ENCODE assay signal across 8 cellular contexts in genomic region chr15:82046668-82047492, GRCh38. TPM values are rescaled to one million over a fixed set of nuclear protein-coding genes. Genes with fewer than 3 reads are reported as not detected.
DNase-seq lines count a peak whose midpoint lies in the region; ATAC-seq and TF ChIP-seq lines count a peak whose summit lies in the region.

No MANE protein-coding gene starts in this region.

- no peak for TF ChIP-seq POLR2A in stomach (IDR thresholded peaks at IDR 0.05)

- H3K79me2 ChIP-seq in DOHH2 (ENCODE audit: control insufficient read depth, low read length) (peaks cover 22% of the 10 kb centered on the region), Karpas-422 (ENCODE audit: low read length) (no peaks in the 10 kb centered on the region), neural progenitor cell (ENCODE audit: low read depth) (peaks cover 38% of the 10 kb centered on the region)

- H3K4me3 ChIP-seq in DOHH2 (ENCODE audit: low read length): peak overlapping the region; percentile 87
- peak overlapping the region; percentile 97 for H3K4me3 ChIP-seq in Karpas-422 (ENCODE audit: low read length)
- peak overlapping the region; percentile 64 for H3K4me3 ChIP-seq in fibroblast of villous mesenchyme (ENCODE audit: low read depth, low read length)
- H3K4me3 ChIP-seq in neural progenitor cell: peak overlapping the region; percentile 90
- peak overlapping the region; percentile 84 to 90 (median 86) for H3K4me3 ChIP-seq in stomach

- H3K4me2 ChIP-seq in DOHH2 (ENCODE audit: low read length) (peak overlapping the region; percentile 75), Karpas-422 (ENCODE audit: low read depth, low read length, poor library complexity, severe bottlenecking) (peak overlapping the region; percentile 100), neural progenitor cell (peak overlapping the region; percentile 70)

- H2AFZ ChIP-seq in Karpas-422 (ENCODE audit: low read length) (peak overlapping the region; percentile 100), neural progenitor cell (replicated peaks) (peak overlapping the region; percentile 38)

- H3K36me3 Mint-ChIP-seq in neural progenitor cell: peaks cover 11% of the 10 kb centered on the region

- peaks cover 25% of the 10 kb centered on the region for H3K4me1 Mint-ChIP-seq in neural progenitor cell

- no peak for TF ChIP-seq EP300 in stomach (IDR thresholded peaks at IDR 0.05)

- H3K27ac Mint-ChIP-seq in neural progenitor cell: peak overlapping the region; percentile 98

- H3K9ac ChIP-seq in Karpas-422 (ENCODE audit: low read length): peak overlapping the region; percentile 83
- H3K9ac ChIP-seq in neural progenitor cell: peak overlapping the region; percentile 40

- peak overlapping the region; percentile 95 for H3K4me3 Mint-ChIP-seq in neural progenitor cell

- intact Hi-C loops in stomach (cut with DNase I; ENCODE audit: low total_unique reads): no loop called here

- H3F3A ChIP-seq in DOHH2 (ENCODE audit: control insufficient read depth, insufficient read depth) (peaks cover 10% of the 10 kb centered on the region; the same call in 1 of the 2 replicates), neural progenitor cell (ENCODE audit: low read depth) (peaks cover 37% of the 10 kb centered on the region)

- WGBS in stomach, 5 donors: 0 to 1% (median 0%) methylated on average over 21 to 114 of the region's 119 CpGs

- H3K9me2 ChIP-seq in DOHH2 (replicated peaks; ENCODE audit: control insufficient read depth, low read length): no peaks in the 10 kb centered on the region
- no peaks in the 10 kb centered on the region for H3K9me2 ChIP-seq in Karpas-422 (replicated peaks; ENCODE audit: insufficient read depth, low read length)

- peaks cover 13% of the 10 kb centered on the region for H3K27me3 Mint-ChIP-seq in neural progenitor cell (ENCODE audit: insufficient read depth, low read depth)

- no peaks in the 10 kb centered on the region; the same call in 1 of the 2 replicates for H4K20me1 ChIP-seq in DOHH2 (ENCODE audit: control insufficient read depth, insufficient read depth, low read depth, low read length)
- H4K20me1 ChIP-seq in Karpas-422 (ENCODE audit: insufficient read depth, low read depth, low read length): no peaks in the 10 kb centered on the region
- H4K20me1 ChIP-seq in neural progenitor cell (ENCODE audit: low read depth): peaks cover 29% of the 10 kb centered on the region

- peak; percentile 62 for ATAC-seq in GM21825 (IDR thresholded peaks at IDR 0.05; ENCODE audit: unreplicated experiment)

- TF ChIP-seq CTCF in DOHH2 (IDR thresholded peaks at IDR 0.05; ENCODE audit: low read depth, low read length, poor library complexity, severe bottlenecking) (peak; percentile 66), fibroblast of villous mesenchyme (IDR thresholded peaks at IDR 0.05; ENCODE audit: insufficient read depth, low read depth, low read length) (peak; percentile 65), neural progenitor cell (IDR thresholded peaks at IDR 0.05) (peak; percentile 79), stomach (IDR thresholded peaks at IDR 0.05) (peak in 5 of 7 experiments; percentile 34 to 61 (median 41))

- peak overlapping the region; percentile 82 for H3K27ac ChIP-seq in DOHH2 (ENCODE audit: low read depth, low read length)
- H3K27ac ChIP-seq in Karpas-422 (ENCODE audit: low read length): peak overlapping the region; percentile 62
- H3K27ac ChIP-seq in neural progenitor cell: peak overlapping the region; percentile 93
- peak overlapping the region; percentile 88 to 94 (median 91) for H3K27ac ChIP-seq in stomach

- H3K36me3 ChIP-seq in DOHH2 (ENCODE audit: control insufficient read depth, low read length): peaks cover 12% of the 10 kb centered on the region; the same call in 1 of the 2 replicates
- H3K36me3 ChIP-seq in Karpas-422 (ENCODE audit: insufficient read depth, low read length): no peaks in the 10 kb centered on the region
- H3K36me3 ChIP-seq in neural progenitor cell: peaks cover 8% of the 10 kb centered on the region
- peaks cover 0 to 4% (median 0%) of the 10 kb centered on the region in 4 donors for H3K36me3 ChIP-seq in stomach

- H3K9me3 ChIP-seq in DOHH2 (ENCODE audit: control insufficient read depth, insufficient read depth, low read length): no peaks in the 10 kb centered on the region
- H3K9me3 ChIP-seq in Karpas-422 (ENCODE audit: low read length): no peaks in the 10 kb centered on the region
- no peaks in the 10 kb centered on the region for H3K9me3 ChIP-seq in neural progenitor cell (ENCODE audit: low read depth)
- no peaks in the 10 kb centered on the region for H3K9me3 ChIP-seq in stomach

- H3K4me1 ChIP-seq in DOHH2 (ENCODE audit: control insufficient read depth, low read length) (peaks cover 7% of the 10 kb centered on the region), Karpas-422 (ENCODE audit: low read length) (peaks cover 4% of the 10 kb centered on the region), neural progenitor cell (peaks cover 34% of the 10 kb centered on the region), stomach (peaks cover 24 to 41% (median 37%) of the 10 kb centered on the region in 4 donors)

- peaks cover 11% of the 10 kb centered on the region; the same call in 1 of the 2 replicates for H3K27me3 ChIP-seq in DOHH2 (ENCODE audit: control insufficient read depth, low read length)
- no peaks in the 10 kb centered on the region for H3K27me3 ChIP-seq in Karpas-422 (ENCODE audit: low read length)
- peaks cover 23% of the 10 kb centered on the region for H3K27me3 ChIP-seq in neural progenitor cell
- H3K27me3 ChIP-seq in stomach: peaks cover 0 to 46% (median 22%) of the 10 kb centered on the region in 3 donors

- peak; percentile 97 for DNase-seq in Karpas-422
- DNase-seq in RPMI8226: peak; percentile 96
- DNase-seq in activated effector memory CD4-positive, alpha-beta T cell treated with Interleukin-2 at 50 U/mL for 16 hours: peak; percentile 83
- DNase-seq in fibroblast of villous mesenchyme (ENCODE audit: low read depth): peak; percentile 90
- peak; percentile 98 for DNase-seq in neural progenitor cell (ENCODE audit: low spot score)
- peak; percentile 86 for DNase-seq in stomach

- no peaks in the 10 kb centered on the region for H3K9me3 Mint-ChIP-seq in neural progenitor cell

RNA-seq across cellular contexts. Expression of gene MEX3B, which starts 1.1 kb away (rescaled TPM):
- 0.37 and 1.2 TPM in 2 replicates for total RNA-seq in Karpas-422 (2014; rRNA removed; shearing (Covaris generic); ENCODE audit: low replicate concordance)
- total RNA-seq in fibroblast of villous mesenchyme (3.9 and 6.4 TPM in 2 replicates), neural progenitor cell (ENCODE audit: low replicate concordance) (29.5 and 41.3 TPM in 2 replicates), stomach (1 to 10 TPM in 1 of 5 donors, under 1 TPM in 1, not detected in 3; 0.45 to 2.9 TPM)
- polyA plus RNA-seq in stomach: under 1 TPM; 0.44 to 0.63 (median 0.46) TPM

Comparison
In these comparisons a context has a peak if more than half of its experiments do, and no peak if none do; other contexts are left out.
1. Peak in every context shown above with its lines: DNase-seq, ATAC-seq, H3K4me3 ChIP-seq and H3K27ac ChIP-seq.